In genomic region chr18:34224423-34225217, GRCh38 we compare ENCODE assay signal across 8 cellular contexts. TPM values are rescaled to one million over a fixed set of nuclear protein-coding genes. Genes with fewer than 3 reads are reported as not detected.
DNase-seq lines count a peak whose midpoint lies in the region; ATAC-seq and TF ChIP-seq lines count a peak whose summit lies in the region.

Gene NOL4, minus strand, starts transcription at chr18:34224913. Its CDS starts 1,660 bp downstream, at chr18:34223253.

- H3K4me1 ChIP-seq in ACC112 (ENCODE audit: control insufficient read depth, insufficient read depth, low read length, unreplicated experiment) (peaks cover 8% of the 10 kb centered on the region), osteoblast (ENCODE audit: insufficient read depth, low read length) (peaks cover 2% of the 10 kb centered on the region)

- H3K9me3 ChIP-seq in osteoblast (ENCODE audit: low read depth, low read length): no peaks in the 10 kb centered on the region

- no peak for TF ChIP-seq CTCF in osteoblast (IDR thresholded peaks at IDR 0.05; ENCODE audit: extremely low read depth, low read depth, low read length)

- no peaks in the 10 kb centered on the region for H3K36me3 Mint-ChIP-seq in stimulated activated effector memory CD8-positive, alpha-beta T cell treated with anti-CD3 and anti-CD28 coated beads, Interleukin-12 subunit alpha, Interleukin-12 subunit beta, amount 100 ng/mL, for 72 hours

- H3K4me1 Mint-ChIP-seq in stimulated activated effector memory CD8-positive, alpha-beta T cell treated with anti-CD3 and anti-CD28 coated beads, Interleukin-12 subunit alpha, Interleukin-12 subunit beta, amount 100 ng/mL, for 72 hours: no peaks in the 10 kb centered on the region

- peak within 1 kb of the TSS; percentile 91 for H2AFZ ChIP-seq in ACC112 (ENCODE audit: low read length, unreplicated experiment)
- peak within 1 kb of the TSS; percentile 70 for H2AFZ ChIP-seq in osteoblast (ENCODE audit: low read length)

- ATAC-seq in esophagus mucosa: no peak
- ATAC-seq in stimulated activated effector memory CD8-positive, alpha-beta T cell treated with anti-CD3 and anti-CD28 coated beads, Interleukin-12 subunit alpha, Interleukin-12 subunit beta, amount 100 ng/mL, for 72 hours: no peak

- H3K9me3 Mint-ChIP-seq in stimulated activated effector memory CD8-positive, alpha-beta T cell treated with anti-CD3 and anti-CD28 coated beads, Interleukin-12 subunit alpha, Interleukin-12 subunit beta, amount 100 ng/mL, for 72 hours: peaks cover 7% of the 10 kb centered on the region

- H3K27ac Mint-ChIP-seq in stimulated activated effector memory CD8-positive, alpha-beta T cell treated with anti-CD3 and anti-CD28 coated beads, Interleukin-12 subunit alpha, Interleukin-12 subunit beta, amount 100 ng/mL, for 72 hours: no peak within 1 kb of the TSS

- no peak within 1 kb of the TSS for H3K4me3 Mint-ChIP-seq in stimulated activated effector memory CD8-positive, alpha-beta T cell treated with anti-CD3 and anti-CD28 coated beads, Interleukin-12 subunit alpha, Interleukin-12 subunit beta, amount 100 ng/mL, for 72 hours

- H3K4me2 ChIP-seq in osteoblast (ENCODE audit: insufficient read depth, low read length): peak within 1 kb of the TSS; percentile 42

- H3K36me3 ChIP-seq in ACC112 (ENCODE audit: insufficient read depth, low read length) (no peaks in the 10 kb centered on the region), osteoblast (ENCODE audit: insufficient read depth, low read length) (no peaks in the 10 kb centered on the region)

- DNase-seq in HuH-7 (ENCODE audit: low spot score) (peak; percentile 67), SK-N-DZ (ENCODE audit: low spot score) (peak; percentile 97), head of caudate nucleus (peak; percentile 79 to 98 (median 93)), osteoblast (ENCODE audit: insufficient read length, low spot score, missing footprints) (peak; percentile 69)
- DNase-seq in stimulated activated CD4-positive, alpha-beta T cell treated with anti-CD3 and anti-CD28 coated beads, Interleukin-1b, Interleukin-23, amount 100 ng/mL, for 48 hours: no peak
- no peak for DNase-seq in stimulated activated effector memory CD8-positive, alpha-beta T cell treated with anti-CD3 and anti-CD28 coated beads, Interleukin-12 subunit alpha, Interleukin-12 subunit beta, amount 100 ng/mL, for 72 hours (ENCODE audit: low spot score in 2 of 2)

- H3K27me3 ChIP-seq in ACC112 (ENCODE audit: insufficient read depth, low read length) (peaks cover 99% of the 10 kb centered on the region), osteoblast (ENCODE audit: insufficient read depth, low read length) (peaks cover 41% of the 10 kb centered on the region)

- intact Hi-C loops in head of caudate nucleus (cut with DNase I): no loop called here

- peak within 1 kb of the TSS; percentile 79 for H3K4me3 ChIP-seq in ACC112 (ENCODE audit: low read depth, low read length)
- peak within 1 kb of the TSS; percentile 38 for H3K4me3 ChIP-seq in osteoblast (ENCODE audit: insufficient read depth, low read length)

- H3K79me2 ChIP-seq in ACC112 (ENCODE audit: control insufficient read depth, insufficient read depth, low read length, unreplicated experiment): no peaks in the 10 kb centered on the region
- H3K79me2 ChIP-seq in osteoblast (ENCODE audit: insufficient read depth, low read length): no peaks in the 10 kb centered on the region

- H4K20me1 ChIP-seq in osteoblast (ENCODE audit: insufficient read depth, low read length): no peaks in the 10 kb centered on the region

- H3K27ac ChIP-seq in ACC112 (ENCODE audit: low read depth, low read length): no peak within 1 kb of the TSS
- H3K27ac ChIP-seq in osteoblast (ENCODE audit: low read depth, low read length): no peak within 1 kb of the TSS

RNA-seq across cellular contexts. Expression of gene NOL4, which starts in this region (rescaled TPM):
- polyA plus RNA-seq in SK-N-DZ (2014; cell fraction: cytosol; rRNA removed): 17.1 and 18.6 TPM in 2 replicates
- 12.2 and 13.2 TPM in 2 replicates for polyA plus RNA-seq in SK-N-DZ (2014; cell fraction: nucleus; rRNA removed)
- total RNA-seq in osteoblast (not detected in 2 replicates), esophagus mucosa (not detected)

Comparison
In these comparisons a context has a peak if more than half of its experiments do, and no peak if none do; other contexts are left out.
1. Peak in DNase-seq, H3K4me3 ChIP-seq and H3K4me2 ChIP-seq in osteoblast; RNA of the gene not detected or under 1 TPM.
2. DNase-seq: peak in HuH-7 (single experiment), SK-N-DZ (single experiment) and head of caudate nucleus (42 of 42); none in stimulated activated CD4-positive, alpha-beta T cell treated with anti-CD3 and anti-CD28 coated beads, Interleukin-1b, Interleukin-23, amount 100 ng/mL, for 48 hours (single experiment) and stimulated activated effector memory CD8-positive, alpha-beta T cell treated with anti-CD3 and anti-CD28 coated beads, Interleukin-12 subunit alpha, Interleukin-12 subunit beta, amount 100 ng/mL, for 72 hours (0 of 2).